Comparison of ENCODE assay signal across 1 cellular context in the genomic region with DNA sequence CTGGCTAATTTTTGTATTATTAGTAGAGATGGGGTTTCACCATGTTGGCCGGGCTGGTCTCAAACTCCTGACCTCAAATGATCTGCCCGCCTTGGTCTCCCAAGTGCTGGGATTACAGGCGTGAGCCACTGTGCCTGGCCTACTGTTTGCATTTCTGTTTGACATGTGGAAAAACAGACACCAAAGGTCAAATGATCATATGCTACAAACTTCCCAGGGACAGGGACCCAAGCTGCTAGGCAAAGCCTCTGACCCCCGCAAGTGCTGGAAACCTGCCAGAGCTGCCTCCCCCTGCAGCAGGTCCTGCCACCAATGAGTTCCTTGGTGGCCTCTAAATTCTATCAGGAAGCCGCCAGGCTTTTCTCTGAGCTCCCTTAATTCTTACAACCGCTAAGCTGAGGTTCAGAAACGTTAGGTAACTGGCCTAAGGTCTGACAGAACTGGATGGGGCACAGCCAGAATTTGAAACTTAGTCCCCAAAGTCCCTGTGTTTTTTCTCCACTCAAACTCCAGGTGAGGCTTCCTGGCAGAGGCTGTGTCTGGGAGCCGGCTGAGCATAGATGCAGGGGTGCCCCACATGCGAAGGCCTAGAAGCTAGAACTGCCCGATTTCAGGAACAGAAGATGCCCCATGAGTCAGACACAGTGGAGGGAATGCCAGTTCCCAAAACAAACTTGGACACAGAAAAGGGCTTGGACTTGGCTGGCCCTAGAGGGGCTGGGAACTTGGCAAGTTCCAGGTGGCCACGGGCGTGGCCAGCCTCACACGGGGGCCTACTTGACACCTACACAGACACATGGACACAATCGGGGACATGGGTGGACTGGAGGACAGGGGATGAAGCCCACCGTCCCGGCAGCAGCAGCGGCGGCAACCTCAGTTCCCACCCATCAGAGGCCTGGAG.
TF ChIP-seq lines count a peak whose summit lies in the region.

No MANE protein-coding gene starts in this region.

TF ChIP-seq in HepG2, 621 proteins besides CTCF, POLR2A, EP300 and RAD21 (continued from another document and continues in another):
- TF ChIP-seq, protein P1, sequence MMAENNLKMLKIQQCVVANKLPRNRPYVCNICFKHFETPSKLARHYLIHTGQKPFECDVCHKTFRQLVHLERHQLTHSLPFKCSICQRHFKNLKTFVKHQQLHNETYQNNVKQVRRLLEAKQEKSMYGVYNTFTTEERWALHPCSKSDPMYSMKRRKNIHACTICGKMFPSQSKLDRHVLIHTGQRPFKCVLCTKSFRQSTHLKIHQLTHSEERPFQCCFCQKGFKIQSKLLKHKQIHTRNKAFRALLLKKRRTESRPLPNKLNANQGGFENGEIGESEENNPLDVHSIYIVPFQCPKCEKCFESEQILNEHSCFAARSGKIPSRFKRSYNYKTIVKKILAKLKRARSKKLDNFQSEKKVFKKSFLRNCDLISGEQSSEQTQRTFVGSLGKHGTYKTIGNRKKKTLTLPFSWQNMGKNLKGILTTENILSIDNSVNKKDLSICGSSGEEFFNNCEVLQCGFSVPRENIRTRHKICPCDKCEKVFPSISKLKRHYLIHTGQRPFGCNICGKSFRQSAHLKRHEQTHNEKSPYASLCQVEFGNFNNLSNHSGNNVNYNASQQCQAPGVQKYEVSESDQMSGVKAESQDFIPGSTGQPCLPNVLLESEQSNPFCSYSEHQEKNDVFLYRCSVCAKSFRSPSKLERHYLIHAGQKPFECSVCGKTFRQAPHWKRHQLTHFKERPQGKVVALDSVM (CRISPR knock-in tag; IDR thresholded peaks at IDR 0.05) = peak; percentile 69
- TF ChIP-seq ZNF138 (CRISPR knock-in tag; IDR thresholded peaks at IDR 0.05; ENCODE audit: low read depth) = no peak
- TF ChIP-seq MBNL3 (CRISPR knock-in tag; conservative IDR thresholded peaks at IDR 0.05) = no peak
- TF ChIP-seq, protein P2, sequence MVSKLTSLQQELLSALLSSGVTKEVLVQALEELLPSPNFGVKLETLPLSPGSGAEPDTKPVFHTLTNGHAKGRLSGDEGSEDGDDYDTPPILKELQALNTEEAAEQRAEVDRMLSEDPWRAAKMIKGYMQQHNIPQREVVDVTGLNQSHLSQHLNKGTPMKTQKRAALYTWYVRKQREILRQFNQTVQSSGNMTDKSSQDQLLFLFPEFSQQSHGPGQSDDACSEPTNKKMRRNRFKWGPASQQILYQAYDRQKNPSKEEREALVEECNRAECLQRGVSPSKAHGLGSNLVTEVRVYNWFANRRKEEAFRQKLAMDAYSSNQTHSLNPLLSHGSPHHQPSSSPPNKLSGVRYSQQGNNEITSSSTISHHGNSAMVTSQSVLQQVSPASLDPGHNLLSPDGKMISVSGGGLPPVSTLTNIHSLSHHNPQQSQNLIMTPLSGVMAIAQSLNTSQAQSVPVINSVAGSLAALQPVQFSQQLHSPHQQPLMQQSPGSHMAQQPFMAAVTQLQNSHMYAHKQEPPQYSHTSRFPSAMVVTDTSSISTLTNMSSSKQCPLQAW (CRISPR knock-in tag; IDR thresholded peaks at IDR 0.05) = peak; percentile 74
- TF ChIP-seq, protein P3, sequence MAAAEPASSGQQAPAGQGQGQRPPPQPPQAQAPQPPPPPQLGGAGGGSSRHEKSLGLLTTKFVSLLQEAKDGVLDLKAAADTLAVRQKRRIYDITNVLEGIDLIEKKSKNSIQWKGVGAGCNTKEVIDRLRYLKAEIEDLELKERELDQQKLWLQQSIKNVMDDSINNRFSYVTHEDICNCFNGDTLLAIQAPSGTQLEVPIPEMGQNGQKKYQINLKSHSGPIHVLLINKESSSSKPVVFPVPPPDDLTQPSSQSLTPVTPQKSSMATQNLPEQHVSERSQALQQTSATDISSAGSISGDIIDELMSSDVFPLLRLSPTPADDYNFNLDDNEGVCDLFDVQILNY (CRISPR knock-in tag; conservative IDR thresholded peaks at IDR 0.05) = no peak
- peak; percentile 94 for TF ChIP-seq RXRB (CRISPR knock-in tag; IDR thresholded peaks at IDR 0.05; ENCODE audit: borderline replicate concordance)
- TF ChIP-seq, protein P4, sequence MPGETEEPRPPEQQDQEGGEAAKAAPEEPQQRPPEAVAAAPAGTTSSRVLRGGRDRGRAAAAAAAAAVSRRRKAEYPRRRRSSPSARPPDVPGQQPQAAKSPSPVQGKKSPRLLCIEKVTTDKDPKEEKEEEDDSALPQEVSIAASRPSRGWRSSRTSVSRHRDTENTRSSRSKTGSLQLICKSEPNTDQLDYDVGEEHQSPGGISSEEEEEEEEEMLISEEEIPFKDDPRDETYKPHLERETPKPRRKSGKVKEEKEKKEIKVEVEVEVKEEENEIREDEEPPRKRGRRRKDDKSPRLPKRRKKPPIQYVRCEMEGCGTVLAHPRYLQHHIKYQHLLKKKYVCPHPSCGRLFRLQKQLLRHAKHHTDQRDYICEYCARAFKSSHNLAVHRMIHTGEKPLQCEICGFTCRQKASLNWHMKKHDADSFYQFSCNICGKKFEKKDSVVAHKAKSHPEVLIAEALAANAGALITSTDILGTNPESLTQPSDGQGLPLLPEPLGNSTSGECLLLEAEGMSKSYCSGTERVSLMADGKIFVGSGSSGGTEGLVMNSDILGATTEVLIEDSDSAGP (CRISPR knock-in tag; IDR thresholded peaks at IDR 0.05; ENCODE audit: borderline replicate concordance) = peak; percentile 40; the same call in 1 of the 2 replicates
- no peak for TF ChIP-seq SRY (CRISPR knock-in tag; IDR thresholded peaks at IDR 0.05)
- TF ChIP-seq, protein P5, sequence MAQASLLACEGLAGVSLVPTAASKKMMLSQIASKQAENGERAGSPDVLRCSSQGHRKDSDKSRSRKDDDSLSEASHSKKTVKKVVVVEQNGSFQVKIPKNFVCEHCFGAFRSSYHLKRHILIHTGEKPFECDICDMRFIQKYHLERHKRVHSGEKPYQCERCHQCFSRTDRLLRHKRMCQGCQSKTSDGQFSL (CRISPR knock-in tag; IDR thresholded peaks at IDR 0.05) = no peak
- TF ChIP-seq, protein P6, sequence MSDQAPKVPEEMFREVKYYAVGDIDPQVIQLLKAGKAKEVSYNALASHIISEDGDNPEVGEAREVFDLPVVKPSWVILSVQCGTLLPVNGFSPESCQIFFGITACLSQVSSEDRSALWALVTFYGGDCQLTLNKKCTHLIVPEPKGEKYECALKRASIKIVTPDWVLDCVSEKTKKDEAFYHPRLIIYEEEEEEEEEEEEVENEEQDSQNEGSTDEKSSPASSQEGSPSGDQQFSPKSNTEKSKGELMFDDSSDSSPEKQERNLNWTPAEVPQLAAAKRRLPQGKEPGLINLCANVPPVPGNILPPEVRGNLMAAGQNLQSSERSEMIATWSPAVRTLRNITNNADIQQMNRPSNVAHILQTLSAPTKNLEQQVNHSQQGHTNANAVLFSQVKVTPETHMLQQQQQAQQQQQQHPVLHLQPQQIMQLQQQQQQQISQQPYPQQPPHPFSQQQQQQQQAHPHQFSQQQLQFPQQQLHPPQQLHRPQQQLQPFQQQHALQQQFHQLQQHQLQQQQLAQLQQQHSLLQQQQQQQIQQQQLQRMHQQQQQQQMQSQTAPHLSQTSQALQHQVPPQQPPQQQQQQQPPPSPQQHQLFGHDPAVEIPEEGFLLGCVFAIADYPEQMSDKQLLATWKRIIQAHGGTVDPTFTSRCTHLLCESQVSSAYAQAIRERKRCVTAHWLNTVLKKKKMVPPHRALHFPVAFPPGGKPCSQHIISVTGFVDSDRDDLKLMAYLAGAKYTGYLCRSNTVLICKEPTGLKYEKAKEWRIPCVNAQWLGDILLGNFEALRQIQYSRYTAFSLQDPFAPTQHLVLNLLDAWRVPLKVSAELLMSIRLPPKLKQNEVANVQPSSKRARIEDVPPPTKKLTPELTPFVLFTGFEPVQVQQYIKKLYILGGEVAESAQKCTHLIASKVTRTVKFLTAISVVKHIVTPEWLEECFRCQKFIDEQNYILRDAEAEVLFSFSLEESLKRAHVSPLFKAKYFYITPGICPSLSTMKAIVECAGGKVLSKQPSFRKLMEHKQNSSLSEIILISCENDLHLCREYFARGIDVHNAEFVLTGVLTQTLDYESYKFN (CRISPR knock-in tag; conservative IDR thresholded peaks at IDR 0.05) = peak; percentile 88
- TF ChIP-seq TAF1 (CRISPR knock-in tag; IDR thresholded peaks at IDR 0.05) = no peak
- no peak; the same call in 1 of the 2 replicates for TF ChIP-seq RNF2 (conservative IDR thresholded peaks at IDR 0.05; ENCODE audit: low read depth)
- no peak; the same call in 1 of the 2 replicates for TF ChIP-seq ZNF460 (CRISPR knock-in tag; IDR thresholded peaks at IDR 0.05; ENCODE audit: borderline replicate concordance)
- no peak for TF ChIP-seq SNAPC2 (CRISPR knock-in tag; IDR thresholded peaks at IDR 0.05)
- TF ChIP-seq, protein P7, sequence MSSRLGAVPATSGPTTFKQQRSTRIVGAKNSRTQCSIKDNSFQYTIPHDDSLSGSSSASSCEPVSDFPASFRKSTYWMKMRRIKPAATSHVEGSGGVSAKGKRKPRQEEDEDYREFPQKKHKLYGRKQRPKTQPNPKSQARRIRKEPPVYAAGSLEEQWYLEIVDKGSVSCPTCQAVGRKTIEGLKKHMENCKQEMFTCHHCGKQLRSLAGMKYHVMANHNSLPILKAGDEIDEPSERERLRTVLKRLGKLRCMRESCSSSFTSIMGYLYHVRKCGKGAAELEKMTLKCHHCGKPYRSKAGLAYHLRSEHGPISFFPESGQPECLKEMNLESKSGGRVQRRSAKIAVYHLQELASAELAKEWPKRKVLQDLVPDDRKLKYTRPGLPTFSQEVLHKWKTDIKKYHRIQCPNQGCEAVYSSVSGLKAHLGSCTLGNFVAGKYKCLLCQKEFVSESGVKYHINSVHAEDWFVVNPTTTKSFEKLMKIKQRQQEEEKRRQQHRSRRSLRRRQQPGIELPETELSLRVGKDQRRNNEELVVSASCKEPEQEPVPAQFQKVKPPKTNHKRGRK (CRISPR knock-in tag; IDR thresholded peaks at IDR 0.05) = no peak
- TF ChIP-seq, protein P8, sequence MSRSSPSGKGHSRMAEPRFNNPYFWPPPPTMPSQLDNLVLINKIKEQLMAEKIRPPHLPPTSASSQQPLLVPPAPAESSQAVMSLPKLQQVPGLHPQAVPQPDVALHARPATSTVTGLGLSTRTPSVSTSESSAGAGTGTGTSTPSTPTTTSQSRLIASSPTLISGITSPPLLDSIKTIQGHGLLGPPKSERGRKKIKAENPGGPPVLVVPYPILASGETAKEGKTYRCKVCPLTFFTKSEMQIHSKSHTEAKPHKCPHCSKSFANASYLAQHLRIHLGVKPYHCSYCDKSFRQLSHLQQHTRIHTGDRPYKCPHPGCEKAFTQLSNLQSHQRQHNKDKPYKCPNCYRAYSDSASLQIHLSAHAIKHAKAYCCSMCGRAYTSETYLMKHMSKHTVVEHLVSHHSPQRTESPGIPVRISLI (CRISPR knock-in tag; IDR thresholded peaks at IDR 0.05; ENCODE audit: borderline replicate concordance) = no peak
- TF ChIP-seq ZFP41 (CRISPR knock-in tag; IDR thresholded peaks at IDR 0.05; ENCODE audit: borderline replicate concordance) = no peak
- TF ChIP-seq JUN (CRISPR knock-in tag; IDR thresholded peaks at IDR 0.05) = peak; percentile 43; the same call in 1 of the 2 replicates
- peak; percentile 30; the same call in 1 of the 2 replicates for TF ChIP-seq KDM5B (CRISPR knock-in tag; IDR thresholded peaks at IDR 0.05; ENCODE audit: borderline replicate concordance)
- no peak for TF ChIP-seq ZNF10 (CRISPR knock-in tag; IDR thresholded peaks at IDR 0.05; ENCODE audit: borderline replicate concordance, low read depth)
- no peak for TF ChIP-seq MEF2D (CRISPR knock-in tag; IDR thresholded peaks at IDR 0.05)
- 0 out of 2 replicates have a peak, but pooled peaks have one; percentile 8 for TF ChIP-seq ZNF274 (CRISPR knock-in tag; IDR thresholded peaks at IDR 0.05)
- TF ChIP-seq PPARG (CRISPR knock-in tag; conservative IDR thresholded peaks at IDR 0.05) = peak; percentile 91
- TF ChIP-seq RBM39 (IDR thresholded peaks at IDR 0.05; ENCODE audit: low read depth, low read length, poor library complexity, severe bottlenecking) = no peak
- TF ChIP-seq ZSCAN20 (CRISPR knock-in tag; IDR thresholded peaks at IDR 0.05; ENCODE audit: borderline replicate concordance) = peak; percentile 23; the same call in 1 of the 2 replicates
- TF ChIP-seq ZNF547 (CRISPR knock-in tag; IDR thresholded peaks at IDR 0.05) = no peak
- TF ChIP-seq ZNF143 (CRISPR knock-in tag; IDR thresholded peaks at IDR 0.05) = no peak
- peak; percentile 85 for TF ChIP-seq NR2C2 (CRISPR knock-in tag; IDR thresholded peaks at IDR 0.05; ENCODE audit: borderline replicate concordance)
- TF ChIP-seq MTA1 (CRISPR knock-in tag; IDR thresholded peaks at IDR 0.05; ENCODE audit: borderline replicate concordance) = peak; percentile 55; the same call in 1 of the 2 replicates
- TF ChIP-seq, protein P9, sequence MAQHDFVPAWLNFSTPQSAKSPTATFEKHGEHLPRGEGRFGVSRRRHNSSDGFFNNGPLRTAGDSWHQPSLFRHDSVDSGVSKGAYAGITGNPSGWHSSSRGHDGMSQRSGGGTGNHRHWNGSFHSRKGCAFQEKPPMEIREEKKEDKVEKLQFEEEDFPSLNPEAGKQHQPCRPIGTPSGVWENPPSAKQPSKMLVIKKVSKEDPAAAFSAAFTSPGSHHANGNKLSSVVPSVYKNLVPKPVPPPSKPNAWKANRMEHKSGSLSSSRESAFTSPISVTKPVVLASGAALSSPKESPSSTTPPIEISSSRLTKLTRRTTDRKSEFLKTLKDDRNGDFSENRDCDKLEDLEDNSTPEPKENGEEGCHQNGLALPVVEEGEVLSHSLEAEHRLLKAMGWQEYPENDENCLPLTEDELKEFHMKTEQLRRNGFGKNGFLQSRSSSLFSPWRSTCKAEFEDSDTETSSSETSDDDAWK (CRISPR knock-in tag; IDR thresholded peaks at IDR 0.05) = no peak
- no peak for TF ChIP-seq ZNF589 (CRISPR knock-in tag; conservative IDR thresholded peaks at IDR 0.05)
- peak; percentile 36; the same call in 1 of the 2 replicates for TF ChIP-seq ESRRA (CRISPR knock-in tag; IDR thresholded peaks at IDR 0.05; ENCODE audit: low read depth)
- no peak for TF ChIP-seq ZNF562 (CRISPR knock-in tag; IDR thresholded peaks at IDR 0.05; ENCODE audit: borderline replicate concordance)
- no peak for TF ChIP-seq ZNF30 (CRISPR knock-in tag; IDR thresholded peaks at IDR 0.05)
- TF ChIP-seq RBFOX2 (IDR thresholded peaks at IDR 0.05; ENCODE audit: low read depth, low read length) = no peak
- peak; percentile 74; the same call in 1 of the 2 replicates for TF ChIP-seq ZNF670 (CRISPR knock-in tag; IDR thresholded peaks at IDR 0.05; ENCODE audit: borderline replicate concordance)
- 0 out of 2 replicates have a peak, but pooled peaks have one; percentile 65 for TF ChIP-seq ZMAT3 (CRISPR knock-in tag; conservative IDR thresholded peaks at IDR 0.05)
- TF ChIP-seq ZSCAN25 (CRISPR knock-in tag; IDR thresholded peaks at IDR 0.05) = peak; percentile 93
